22 cellular contexts compared by ENCODE assay signal in the genomic region with DNA sequence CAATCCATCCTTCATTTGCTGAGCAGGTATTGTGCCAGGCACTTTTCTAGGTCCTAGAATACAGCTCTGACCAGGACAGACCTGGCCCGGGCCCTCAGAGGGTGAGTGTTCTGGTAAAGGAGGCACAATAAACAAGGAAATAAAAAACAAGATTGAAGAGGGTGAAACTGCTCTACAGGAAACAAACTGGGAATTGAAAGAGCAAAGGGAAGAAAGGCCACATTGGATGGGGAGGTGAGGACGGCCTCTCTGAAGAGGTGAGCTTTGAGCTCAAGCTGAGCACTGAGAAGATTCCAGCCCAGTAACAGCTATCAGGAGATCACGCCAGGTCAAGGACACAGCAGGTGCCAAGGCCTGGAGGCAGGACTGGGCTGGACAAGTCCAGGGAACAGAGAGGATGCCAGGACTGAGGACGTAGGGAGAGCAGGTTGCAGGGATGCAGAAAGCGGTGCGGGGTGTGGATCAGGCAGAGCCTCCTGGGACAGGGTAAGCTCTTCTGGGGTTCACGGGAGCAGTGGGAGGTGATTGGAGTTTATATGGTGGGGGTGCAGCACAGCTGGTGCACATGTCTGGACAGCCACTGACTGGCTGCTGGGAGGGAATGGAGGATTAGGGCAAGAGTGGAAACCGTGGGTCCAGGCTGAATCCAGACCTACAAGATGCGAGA.
"Had no signal": no experiment of that assay in that cellular context is flagged by ENCODE, and none has a peak within 500 bp of the region (broad histone marks: within the 10 kb centered on the region; RNA-seq: fewer than 3 reads in every experiment).

No MANE protein-coding gene starts in this region.

- H3K36me3 ChIP-seq: ascending aorta, Peyer's patch had no signal

- H3K27me3 ChIP-seq: ascending aorta, body of pancreas, Peyer's patch had no signal

- ATAC-seq: activated CD4-positive, CD25-positive, alpha-beta regulatory T cell treated with anti-CD3 and anti-CD28 coated beads, Interleukin-2, amount 50 U/mL, for 24 hours; activated CD8-positive, alpha-beta T cell treated with anti-CD3 and anti-CD28 coated beads, Interleukin-2, amount 10 ng/mL, durations not matched to agents 7 days and 5 days; body of pancreas had no signal

- DNase-seq: activated CD4-positive, alpha-beta T cell treated with anti-CD3 and anti-CD28 coated beads for 4 hours; activated CD4-positive, alpha-beta T cell treated with anti-CD3 and anti-CD28 coated beads, Interleukin-2, amount 50 U/mL, for 4 hours; activated CD8-positive, alpha-beta memory T cell treated with anti-CD3 and anti-CD28 coated beads, Interleukin-2, amount 50 U/mL, for 48 hours; activated CD8-positive, alpha-beta T cell treated with anti-CD3 and anti-CD28 coated beads, Interleukin-2, amount 10 ng/mL, durations not matched to agents 7 days and 5 days; activated naive CD4-positive, alpha-beta T cell treated with anti-CD3 and anti-CD28 coated beads, Interleukin-2, amount 50 U/mL, for 16 hours; activated T-cell treated with anti-CD3 and anti-CD28 coated beads, Interleukin-2, amount 50 U/mL, for 1 hour; amniotic stem cell; body of pancreas; KG1; NCI-H1092; NCI-H1417; NCI-H1930; NCI-H2171; NCI-H226; NCI-H510A; NCI-H526 treated with DMSO at 0.1 percent for 48 hours; NK-92 treated with Interleukin-12 subunit alpha and Interleukin-12 subunit beta, amount 100 ng/mL, for 24 hours; Peyer's patch; SHP77 treated with DMSO at 0.1 percent for 48 hours had no signal

- H3K4me3 Mint-ChIP-seq: activated CD8-positive, alpha-beta T cell treated with anti-CD3 and anti-CD28 coated beads, Interleukin-2, amount 10 ng/mL, durations not matched to agents 7 days and 5 days; T-helper 1 cell treated with Interleukin-12 subunit alpha and Interleukin-12 subunit beta and Interleukin-4 antibody, amounts not matched to agents 30 μg/mL and 1 μg/mL, for 36 hours had no signal

- H3K27ac Mint-ChIP-seq: activated CD8-positive, alpha-beta T cell treated with anti-CD3 and anti-CD28 coated beads, Interleukin-2, amount 10 ng/mL, durations not matched to agents 7 days and 5 days; T-helper 1 cell treated with Interleukin-12 subunit alpha and Interleukin-12 subunit beta and Interleukin-4 antibody, amounts not matched to agents 30 μg/mL and 1 μg/mL, for 36 hours had no signal

- H3K4me1 ChIP-seq: ascending aorta, Peyer's patch had no signal

- H3K4me3 ChIP-seq: ascending aorta, body of pancreas, Peyer's patch had no signal
